Comparison of ENCODE assay signal across 8 cellular contexts in genomic region chr12:11581179-11581755, GRCh38.
DNase-seq lines count a peak whose midpoint lies in the region; ATAC-seq and TF ChIP-seq lines count a peak whose summit lies in the region.

No MANE protein-coding gene starts in this region.

- TF ChIP-seq CTCF in GM13977 (IDR thresholded peaks at IDR 0.05; ENCODE audit: extremely low read depth, insufficient read depth, missing control alignments), result peak; percentile 37
- TF ChIP-seq CTCF in activated B cell treated with CpG ODN at 0.5 μM for 24 hours (IDR thresholded peaks at IDR 0.05), result peak; percentile 40
- peak; percentile 42 to 54 for TF ChIP-seq CTCF in left lung (IDR thresholded peaks at IDR 0.05)

- H3K27ac Mint-ChIP-seq in activated B cell treated with CpG ODN at 0.5 μM for 24 hours, result no peak overlapping the region

- H3K9me3 ChIP-seq in left lung, result no peaks in the 10 kb centered on the region

- H3K27me3 ChIP-seq in left lung, result no peaks in the 10 kb centered on the region

- H3K4me3 Mint-ChIP-seq in activated B cell treated with CpG ODN at 0.5 μM for 24 hours, result no peak overlapping the region

- in situ Hi-C loops in GM13977 (cut with MboI; ENCODE audit: low pct_unique_long_range_greater_than_20kb, low sequenced_read_pairs, unreplicated experiment), result loop anchor here (5.0 kb wide), 1 partner anchor 456 kb away; no protein-coding TSS in a partner anchor

- peaks cover 6 to 17% of the 10 kb centered on the region in 2 donors for H3K4me1 ChIP-seq in left lung

- POLR2A ChIA-PET in activated B cell treated with CpG ODN at 0.5 μM for 24 hours (lab: Charles Lee), result interaction anchor here (0.6 to 2.5 kb wide), 2 partner anchors 170 to 452 kb away, joined by 3 to 8 read pairs; no protein-coding TSS in a partner anchor

- no peaks in the 10 kb centered on the region for H3K36me3 ChIP-seq in left lung

- peaks cover 2% of the 10 kb centered on the region for H3K27me3 Mint-ChIP-seq in activated B cell treated with CpG ODN at 0.5 μM for 24 hours

- no peaks in the 10 kb centered on the region for H3K9me3 Mint-ChIP-seq in activated B cell treated with CpG ODN at 0.5 μM for 24 hours

- peak; percentile 40 for DNase-seq in A172 (ENCODE audit: low spot score)
- DNase-seq in GM13977 (ENCODE audit: low spot score), result no peak
- peak; percentile 44 for DNase-seq in NCI-H2171 treated with DMSO at 0.1 percent for 48 hours (lab: John Stamatoyannopoulos, UW)
- no peak for DNase-seq in activated B cell treated with CpG ODN at 0.5 μM for 24 hours
- DNase-seq in cerebellum (ENCODE audit: low spot score), result peak; percentile 41
- DNase-seq in left lung, result peak in 1 of 2 donors; percentile 47
- peak; percentile 12 to 67 (median 65) for DNase-seq in stimulated activated CD4-positive, alpha-beta T cell treated with anti-CD3 and anti-CD28 coated beads, TNF-alpha, amount 100 ng/mL, for 48 hours (ENCODE audit: low read depth in 3 of 3)

- CTCF ChIA-PET in activated B cell treated with CpG ODN at 0.5 μM for 24 hours (lab: Charles Lee), result interaction anchor here (0.7 to 9.9 kb wide), 13 partner anchors 26 to 752 kb away, joined by 3 to 290 read pairs (median 5); no protein-coding TSS in a partner anchor

- H3K36me3 Mint-ChIP-seq in activated B cell treated with CpG ODN at 0.5 μM for 24 hours (ENCODE audit: low read depth), result no peaks in the 10 kb centered on the region

- intact Hi-C loops in activated B cell treated with CpG ODN at 0.5 μM for 24 hours (cut with micrococcal nuclease) (loop anchor here (1.0 to 5.0 kb wide), 6 partner anchors 69 to 753 kb away; no protein-coding TSS in a partner anchor), left lung (cut with DNase I) (loop anchor here (5.0 to 10.0 kb wide), 2 partner anchors 451 to 454 kb away; no protein-coding TSS in a partner anchor)

- H3K4me1 Mint-ChIP-seq in activated B cell treated with CpG ODN at 0.5 μM for 24 hours, result peaks cover 11% of the 10 kb centered on the region

- no peak overlapping the region for H3K4me3 ChIP-seq in left lung

- H3K27ac ChIP-seq in left lung, result no peak overlapping the region

- ATAC-seq in activated B cell treated with CpG ODN at 0.5 μM for 24 hours (ENCODE audit: low read depth) (no peak), left lung (peak; percentile 51), HG03469 (IDR thresholded peaks at IDR 0.05; ENCODE audit: unreplicated experiment) (no peak)

Comparison
In these comparisons a context has a peak if more than half of its experiments do, and no peak if none do; other contexts are left out.
1. DNase-seq: peak in A172 (single experiment), NCI-H2171 treated with DMSO at 0.1 percent for 48 hours (single experiment), cerebellum (single experiment) and stimulated activated CD4-positive, alpha-beta T cell treated with anti-CD3 and anti-CD28 coated beads, TNF-alpha, amount 100 ng/mL, for 48 hours (3 of 3); none in GM13977 (single experiment) and activated B cell treated with CpG ODN at 0.5 μM for 24 hours (single experiment).
2. Peak in every context shown above with its lines, with median percentiles within 50 percentile points of each other: CTCF ChIP-seq.